Comparison of ENCODE assay signal across 8 cellular contexts in the genomic region with DNA sequence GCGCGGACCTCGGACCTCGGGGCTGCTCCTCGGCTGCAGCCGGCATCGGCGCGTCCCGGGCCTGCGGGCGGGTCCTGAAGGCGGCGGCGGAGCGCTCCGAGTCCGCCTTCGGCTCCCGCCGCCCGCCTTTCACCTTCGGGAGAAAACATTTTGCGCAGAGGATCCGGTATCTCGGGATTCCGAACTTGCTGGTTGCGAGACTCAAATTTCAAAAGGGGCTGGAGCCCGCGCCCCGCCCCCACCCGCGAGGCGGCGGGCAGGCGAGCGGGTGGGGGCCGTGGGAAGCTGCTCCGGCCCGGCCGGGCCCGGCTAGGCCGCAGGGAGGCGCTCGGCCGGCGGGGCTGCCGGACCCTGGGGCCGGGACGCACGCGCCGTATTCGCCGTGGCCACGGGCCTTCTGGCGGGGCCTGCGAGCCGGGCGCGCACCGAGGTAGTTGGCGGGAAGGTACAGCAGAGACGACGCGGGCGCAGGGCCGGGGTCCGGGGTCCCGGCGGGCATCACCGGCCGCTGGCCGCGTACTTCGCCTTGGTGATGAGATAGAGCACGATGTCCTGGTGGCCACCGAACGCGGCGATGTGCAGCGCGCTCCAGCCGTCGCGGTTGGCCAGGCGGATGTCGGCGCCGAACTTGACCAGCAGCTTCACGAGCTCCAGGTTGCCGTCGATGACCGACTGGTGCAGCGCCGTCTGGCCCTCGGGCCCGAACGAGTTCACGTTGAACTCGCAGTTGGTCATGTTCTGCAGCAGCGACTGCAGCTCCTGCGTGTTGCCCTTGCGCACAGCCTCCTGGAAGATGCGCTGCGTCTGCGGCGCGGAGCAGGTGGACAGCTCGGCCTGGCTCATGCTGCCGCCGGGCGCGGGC. TPM values are rescaled to one million over a fixed set of nuclear protein-coding genes. Genes with fewer than 3 reads are reported as not detected.
DNase-seq lines count a peak whose midpoint lies in the region; ATAC-seq and TF ChIP-seq lines count a peak whose summit lies in the region.

No MANE protein-coding gene starts in this region.

- peak in 6 of 12 donors; percentile 25 to 47 (median 38) for TF ChIP-seq CTCF in heart left ventricle (IDR thresholded peaks at IDR 0.05)
- TF ChIP-seq CTCF in psoas muscle (IDR thresholded peaks at IDR 0.05): peak; percentile 24

- no peak for TF ChIP-seq POLR2A in heart left ventricle (IDR thresholded peaks at IDR 0.05)

- H3K27me3 ChIP-seq in heart left ventricle (peaks cover 0 to 62% (median 10%) of the 10 kb centered on the region in 9 donors), psoas muscle (ENCODE audit: insufficient read depth in 3 of 3, low read length in 2 of 3) (peaks cover 0 to 68% (median 20%) of the 10 kb centered on the region in 3 donors)

- ATAC-seq in GM19452 (IDR thresholded peaks at IDR 0.05; ENCODE audit: unreplicated experiment) (peak; percentile 12), heart left ventricle (peak in 1 of 4 donors; percentile 14), psoas muscle (no peak), HG03280 (IDR thresholded peaks at IDR 0.05; ENCODE audit: unreplicated experiment) (no peak), GM21515 (IDR thresholded peaks at IDR 0.05; ENCODE audit: unreplicated experiment) (no peak)

- H3K27ac ChIP-seq in heart left ventricle (peak overlapping the region; percentile 13 to 98 (median 86)), psoas muscle (peak overlapping the region; percentile 36)

- 0 to 1% (median 1%) methylated on average over 36 to 114 of the region's 114 CpGs for WGBS in heart left ventricle, 4 donors
- WGBS in psoas muscle, 3 donors: 0 to 1% (median 1%) methylated on average over 96 to 114 of the region's 114 CpGs

- DNase-seq in DMS153 treated with DMSO at 0.1 percent for 48 hours (lab: John Stamatoyannopoulos, UW; ENCODE audit: unreplicated experiment): peak; percentile 22
- peak; percentile 34 for DNase-seq in M059J (ENCODE audit: low read depth)
- no peak for DNase-seq in activated T-helper 1 cell treated with anti-CD3 and anti-CD28 coated beads, Interleukin-12 subunit alpha, Interleukin-12 subunit beta, Interleukin-2, Interleukin-4 antibody, amounts not matched to agents 30 ng/mL and 10 ng/mL and 1 ng/mL, durations not matched to agents 14 hours and 24 hours and 36 hours (ENCODE audit: low spot score)
- DNase-seq in heart left ventricle: peak; percentile 32 to 72 (median 50)
- peak; percentile 29 to 58 for DNase-seq in psoas muscle

- H3K9me3 Mint-ChIP-seq in activated T-helper 1 cell treated with anti-CD3 and anti-CD28 coated beads, Interleukin-12 subunit alpha, Interleukin-12 subunit beta, Interleukin-2, Interleukin-4 antibody, amounts not matched to agents 30 ng/mL and 10 ng/mL and 1 ng/mL, durations not matched to agents 14 hours and 24 hours and 36 hours: no peaks in the 10 kb centered on the region

- intact Hi-C loops in activated T-helper 1 cell treated with anti-CD3 and anti-CD28 coated beads, Interleukin-12 subunit alpha, Interleukin-12 subunit beta, Interleukin-2, Interleukin-4 antibody, amounts not matched to agents 30 ng/mL and 10 ng/mL and 1 ng/mL, durations not matched to agents 14 hours and 24 hours and 36 hours (cut with micrococcal nuclease): no loop called here
- intact Hi-C loops in heart left ventricle (cut with DNase I) (loop anchor here in 1 of 10 donors (5.0 kb wide), 1 partner anchor 121 kb away; a partner anchor contains a TSS), psoas muscle (cut with DNase I) (no loop called here)

- H3K4me1 Mint-ChIP-seq in activated T-helper 1 cell treated with anti-CD3 and anti-CD28 coated beads, Interleukin-12 subunit alpha, Interleukin-12 subunit beta, Interleukin-2, Interleukin-4 antibody, amounts not matched to agents 30 ng/mL and 10 ng/mL and 1 ng/mL, durations not matched to agents 14 hours and 24 hours and 36 hours (ENCODE audit: low read depth): peaks cover 9% of the 10 kb centered on the region

- peaks cover 5 to 91% (median 51%) of the 10 kb centered on the region in 12 donors for H3K4me1 ChIP-seq in heart left ventricle
- H3K4me1 ChIP-seq in psoas muscle: peaks cover 28% of the 10 kb centered on the region

- H3K27me3 Mint-ChIP-seq in activated T-helper 1 cell treated with anti-CD3 and anti-CD28 coated beads, Interleukin-12 subunit alpha, Interleukin-12 subunit beta, Interleukin-2, Interleukin-4 antibody, amounts not matched to agents 30 ng/mL and 10 ng/mL and 1 ng/mL, durations not matched to agents 14 hours and 24 hours and 36 hours (ENCODE audit: insufficient read depth): peaks cover 36% of the 10 kb centered on the region

- peak overlapping the region; percentile 42 to 94 (median 68) for H3K4me3 ChIP-seq in heart left ventricle
- H3K4me3 ChIP-seq in psoas muscle: peak overlapping the region; percentile 66

- peak overlapping the region; percentile 87 for H3K4me3 Mint-ChIP-seq in activated T-helper 1 cell treated with anti-CD3 and anti-CD28 coated beads, Interleukin-12 subunit alpha, Interleukin-12 subunit beta, Interleukin-2, Interleukin-4 antibody, amounts not matched to agents 30 ng/mL and 10 ng/mL and 1 ng/mL, durations not matched to agents 14 hours and 24 hours and 36 hours

- H3K27ac Mint-ChIP-seq in activated T-helper 1 cell treated with anti-CD3 and anti-CD28 coated beads, Interleukin-12 subunit alpha, Interleukin-12 subunit beta, Interleukin-2, Interleukin-4 antibody, amounts not matched to agents 30 ng/mL and 10 ng/mL and 1 ng/mL, durations not matched to agents 14 hours and 24 hours and 36 hours: peak overlapping the region; percentile 71

- peaks cover 0 to 8% (median 0%) of the 10 kb centered on the region in 9 donors for H3K36me3 ChIP-seq in heart left ventricle
- H3K36me3 ChIP-seq in psoas muscle (ENCODE audit: insufficient read depth in 1 of 2, low read depth in 1 of 2): no peaks in the 10 kb centered on the region

- no peaks in the 10 kb centered on the region for H3K9me3 ChIP-seq in heart left ventricle
- no peaks in the 10 kb centered on the region for H3K9me3 ChIP-seq in psoas muscle

- no peaks in the 10 kb centered on the region for H3K36me3 Mint-ChIP-seq in activated T-helper 1 cell treated with anti-CD3 and anti-CD28 coated beads, Interleukin-12 subunit alpha, Interleukin-12 subunit beta, Interleukin-2, Interleukin-4 antibody, amounts not matched to agents 30 ng/mL and 10 ng/mL and 1 ng/mL, durations not matched to agents 14 hours and 24 hours and 36 hours (ENCODE audit: low read depth)

RNA-seq across cellular contexts. Expression of a gene that starts 0.8 kb away (rescaled TPM):
- total RNA-seq in M059J (2014; rRNA removed; shearing (Covaris generic)): not detected in 2 replicates
- 15.2 and 15.4 TPM in 2 replicates for total RNA-seq in activated T-helper 1 cell treated with anti-CD3 and anti-CD28 coated beads, Interleukin-12 subunit alpha, Interleukin-12 subunit beta, Interleukin-2, Interleukin-4 antibody, amounts not matched to agents 30 ng/mL and 10 ng/mL and 1 ng/mL, durations not matched to agents 14 hours and 24 hours and 36 hours
- 10 to 100 TPM in 5 of 9 donors, 1 to 10 TPM in 4; 6.4 to 15.8 (median 10.3) TPM for total RNA-seq in heart left ventricle
- 1 to 10 TPM; 1.6 to 4.2 TPM for polyA plus RNA-seq in heart left ventricle
- 1 to 10 TPM; 3.5 to 7.5 (median 5.3) TPM for total RNA-seq in psoas muscle
- 1 to 10 TPM in 1 of 3 donors, under 1 TPM in 2; 0.73 to 1.4 (median 0.91) TPM for polyA plus RNA-seq in psoas muscle

RNA-seq across cellular contexts. Expression of a gene that starts 23.8 kb away (rescaled TPM):
- total RNA-seq in M059J (2014; rRNA removed; shearing (Covaris generic)): 1.7 TPM in 2 replicates
- 11.6 and 11.7 TPM in 2 replicates for total RNA-seq in activated T-helper 1 cell treated with anti-CD3 and anti-CD28 coated beads, Interleukin-12 subunit alpha, Interleukin-12 subunit beta, Interleukin-2, Interleukin-4 antibody, amounts not matched to agents 30 ng/mL and 10 ng/mL and 1 ng/mL, durations not matched to agents 14 hours and 24 hours and 36 hours
- total RNA-seq in heart left ventricle: 10 to 100 TPM; 14.0 to 46.4 (median 18.5) TPM
- polyA plus RNA-seq in heart left ventricle: 10 to 100 TPM in 1 of 2 donors, 1 to 10 TPM in 1; 6.6 to 16.3 TPM
- total RNA-seq in psoas muscle: 1 to 10 TPM; 1.7 to 2.3 (median 2.1) TPM
- 1 to 10 TPM in 2 of 3 donors, under 1 TPM in 1; 0.77 to 2.3 (median 1.1) TPM for polyA plus RNA-seq in psoas muscle

RNA-seq across cellular contexts. Expression of a gene that starts 46.2 kb away (rescaled TPM):
- total RNA-seq in M059J (2014; rRNA removed; shearing (Covaris generic)): 41.8 and 73.9 TPM in 2 replicates
- 70.8 and 72.1 TPM in 2 replicates for total RNA-seq in activated T-helper 1 cell treated with anti-CD3 and anti-CD28 coated beads, Interleukin-12 subunit alpha, Interleukin-12 subunit beta, Interleukin-2, Interleukin-4 antibody, amounts not matched to agents 30 ng/mL and 10 ng/mL and 1 ng/mL, durations not matched to agents 14 hours and 24 hours and 36 hours
- 10 to 100 TPM; 32.5 to 55.5 (median 38.1) TPM for total RNA-seq in heart left ventricle
- 10 to 100 TPM; 31.4 to 77.8 TPM for polyA plus RNA-seq in heart left ventricle
- total RNA-seq in psoas muscle: 10 to 100 TPM; 39.1 to 53.7 (median 42.8) TPM
- polyA plus RNA-seq in psoas muscle: 10 to 100 TPM; 43.2 to 74.3 (median 58.5) TPM

RNA-seq across cellular contexts. Expression of a gene that starts 50.2 kb away (rescaled TPM):
- not detected in 2 replicates for total RNA-seq in M059J (2014; rRNA removed; shearing (Covaris generic))
- total RNA-seq in activated T-helper 1 cell treated with anti-CD3 and anti-CD28 coated beads, Interleukin-12 subunit alpha, Interleukin-12 subunit beta, Interleukin-2, Interleukin-4 antibody, amounts not matched to agents 30 ng/mL and 10 ng/mL and 1 ng/mL, durations not matched to agents 14 hours and 24 hours and 36 hours: 1.2 and 1.8 TPM in 2 replicates
- total RNA-seq in heart left ventricle (under 1 TPM in 2 of 9 donors, not detected in 7; 0.23 to 0.31 TPM), psoas muscle (not detected)
- polyA plus RNA-seq in heart left ventricle (under 1 TPM in 1 of 2 donors, not detected in 1; 0.61 TPM), psoas muscle (under 1 TPM in 1 of 3 donors, not detected in 2; 0.08 TPM)
